1 cellular context compared by ENCODE assay signal in the genomic region with DNA sequence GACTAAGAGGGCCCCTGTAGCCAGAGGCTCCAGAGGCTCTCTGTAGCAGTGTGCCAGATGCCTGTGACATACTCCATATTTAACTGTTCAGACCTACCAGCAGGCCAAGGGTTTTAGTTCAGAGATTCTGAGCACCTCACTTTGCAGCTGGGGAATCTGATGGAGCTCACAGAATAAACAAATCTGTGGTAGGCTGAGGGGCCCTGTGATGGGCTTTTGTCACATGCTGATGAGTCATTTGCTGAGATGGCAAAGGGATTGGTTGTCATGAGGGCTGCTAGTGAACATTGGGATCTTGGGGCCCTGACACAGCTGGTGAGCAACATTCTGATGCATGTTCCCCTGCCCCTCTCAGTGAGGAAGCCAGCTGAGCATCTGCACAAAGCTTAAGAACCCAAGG.
TF ChIP-seq lines count a peak whose summit lies in the region.

No MANE protein-coding gene starts in this region.

TF ChIP-seq in GM23338, 12 proteins besides CTCF, POLR2A, EP300 and RAD21 (continued from another document):
- TF ChIP-seq, protein P1, sequence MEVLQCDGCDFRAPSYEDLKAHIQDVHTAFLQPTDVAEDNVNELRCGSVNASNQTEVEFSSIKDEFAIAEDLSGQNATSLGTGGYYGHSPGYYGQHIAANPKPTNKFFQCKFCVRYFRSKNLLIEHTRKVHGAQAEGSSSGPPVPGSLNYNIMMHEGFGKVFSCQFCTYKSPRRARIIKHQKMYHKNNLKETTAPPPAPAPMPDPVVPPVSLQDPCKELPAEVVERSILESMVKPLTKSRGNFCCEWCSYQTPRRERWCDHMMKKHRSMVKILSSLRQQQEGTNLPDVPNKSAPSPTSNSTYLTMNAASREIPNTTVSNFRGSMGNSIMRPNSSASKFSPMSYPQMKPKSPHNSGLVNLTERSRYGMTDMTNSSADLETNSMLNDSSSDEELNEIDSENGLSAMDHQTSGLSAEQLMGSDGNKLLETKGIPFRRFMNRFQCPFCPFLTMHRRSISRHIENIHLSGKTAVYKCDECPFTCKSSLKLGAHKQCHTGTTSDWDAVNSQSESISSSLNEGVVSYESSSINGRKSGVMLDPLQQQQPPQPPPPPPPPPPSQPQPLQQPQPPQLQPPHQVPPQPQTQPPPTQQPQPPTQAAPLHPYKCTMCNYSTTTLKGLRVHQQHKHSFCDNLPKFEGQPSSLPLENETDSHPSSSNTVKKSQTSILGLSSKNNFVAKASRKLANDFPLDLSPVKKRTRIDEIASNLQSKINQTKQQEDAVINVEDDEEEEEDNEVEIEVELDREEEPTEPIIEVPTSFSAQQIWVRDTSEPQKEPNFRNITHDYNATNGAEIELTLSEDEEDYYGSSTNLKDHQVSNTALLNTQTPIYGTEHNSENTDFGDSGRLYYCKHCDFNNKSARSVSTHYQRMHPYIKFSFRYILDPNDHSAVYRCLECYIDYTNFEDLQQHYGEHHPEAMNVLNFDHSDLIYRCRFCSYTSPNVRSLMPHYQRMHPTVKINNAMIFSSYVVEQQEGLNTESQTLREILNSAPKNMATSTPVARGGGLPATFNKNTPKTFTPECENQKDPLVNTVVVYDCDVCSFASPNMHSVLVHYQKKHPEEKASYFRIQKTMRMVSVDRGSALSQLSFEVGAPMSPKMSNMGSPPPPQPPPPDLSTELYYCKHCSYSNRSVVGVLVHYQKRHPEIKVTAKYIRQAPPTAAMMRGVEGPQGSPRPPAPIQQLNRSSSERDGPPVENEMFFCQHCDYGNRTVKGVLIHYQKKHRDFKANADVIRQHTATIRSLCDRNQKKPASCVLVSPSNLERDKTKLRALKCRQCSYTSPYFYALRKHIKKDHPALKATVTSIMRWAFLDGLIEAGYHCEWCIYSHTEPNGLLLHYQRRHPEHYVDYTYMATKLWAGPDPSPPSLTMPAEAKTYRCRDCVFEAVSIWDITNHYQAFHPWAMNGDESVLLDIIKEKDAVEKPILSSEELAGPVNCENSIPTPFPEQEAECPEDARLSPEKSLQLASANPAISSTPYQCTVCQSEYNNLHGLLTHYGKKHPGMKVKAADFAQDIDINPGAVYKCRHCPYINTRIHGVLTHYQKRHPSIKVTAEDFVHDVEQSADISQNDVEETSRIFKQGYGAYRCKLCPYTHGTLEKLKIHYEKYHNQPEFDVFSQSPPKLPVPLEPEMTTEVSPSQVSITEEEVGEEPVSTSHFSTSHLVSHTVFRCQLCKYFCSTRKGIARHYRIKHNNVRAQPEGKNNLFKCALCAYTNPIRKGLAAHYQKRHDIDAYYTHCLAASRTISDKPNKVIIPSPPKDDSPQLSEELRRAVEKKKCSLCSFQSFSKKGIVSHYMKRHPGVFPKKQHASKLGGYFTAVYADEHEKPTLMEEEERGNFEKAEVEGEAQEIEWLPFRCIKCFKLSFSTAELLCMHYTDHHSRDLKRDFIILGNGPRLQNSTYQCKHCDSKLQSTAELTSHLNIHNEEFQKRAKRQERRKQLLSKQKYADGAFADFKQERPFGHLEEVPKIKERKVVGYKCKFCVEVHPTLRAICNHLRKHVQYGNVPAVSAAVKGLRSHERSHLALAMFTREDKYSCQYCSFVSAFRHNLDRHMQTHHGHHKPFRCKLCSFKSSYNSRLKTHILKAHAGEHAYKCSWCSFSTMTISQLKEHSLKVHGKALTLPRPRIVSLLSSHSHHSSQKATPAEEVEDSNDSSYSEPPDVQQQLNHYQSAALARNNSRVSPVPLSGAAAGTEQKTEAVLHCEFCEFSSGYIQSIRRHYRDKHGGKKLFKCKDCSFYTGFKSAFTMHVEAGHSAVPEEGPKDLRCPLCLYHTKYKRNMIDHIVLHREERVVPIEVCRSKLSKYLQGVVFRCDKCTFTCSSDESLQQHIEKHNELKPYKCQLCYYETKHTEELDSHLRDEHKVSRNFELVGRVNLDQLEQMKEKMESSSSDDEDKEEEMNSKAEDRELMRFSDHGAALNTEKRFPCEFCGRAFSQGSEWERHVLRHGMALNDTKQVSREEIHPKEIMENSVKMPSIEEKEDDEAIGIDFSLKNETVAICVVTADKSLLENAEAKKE (CRISPR knock-in tag; IDR thresholded peaks at IDR 0.05): no peak
- no peak for TF ChIP-seq ZNF114 (CRISPR knock-in tag; IDR thresholded peaks at IDR 0.05)
